ENCODE assay signal across 12 cellular contexts in the genomic region with DNA sequence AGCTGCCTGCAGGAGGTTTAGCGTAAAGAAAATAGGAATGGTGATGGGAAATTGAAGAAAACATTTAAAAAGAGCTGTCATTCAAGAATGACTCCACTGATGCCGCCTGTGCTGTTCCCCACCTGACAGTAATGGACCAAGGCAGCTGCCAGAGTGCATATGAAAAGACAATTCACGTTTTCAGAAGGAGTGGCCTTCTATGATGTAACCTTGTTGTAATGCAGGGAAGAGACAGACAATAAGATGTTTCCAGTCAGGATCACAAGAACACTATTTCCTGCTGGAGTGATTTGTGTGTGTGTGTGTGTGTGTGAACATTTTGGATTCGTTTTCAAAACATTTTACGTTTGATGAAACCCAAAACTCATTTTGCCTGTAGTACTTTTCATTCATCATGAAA.
DNase-seq lines count a peak whose midpoint lies in the region; ATAC-seq, FAIRE-seq and TF ChIP-seq lines count a peak whose summit lies in the region.
"Had no signal": no experiment of that assay in that cellular context is flagged by ENCODE, and none has a peak within 500 bp of the region (broad histone marks: within the 10 kb centered on the region; RNA-seq: fewer than 3 reads in every experiment).

No MANE protein-coding gene starts in this region.

- no peaks in the 10 kb centered on the region for H3K27me3 ChIP-seq in bronchial epithelial cell (ENCODE audit: control insufficient read depth, insufficient read depth, low read length)
- H3K27me3 ChIP-seq: ovary had no signal

- DNase-seq in EL (peak; percentile 37), NCI-H2029 (lab: John Stamatoyannopoulos, UW) (peak; percentile 20), bronchial epithelial cell (ENCODE audit: low read depth) (peak; percentile 81), myocyte (ENCODE audit: low read depth) (peak; percentile 92), GM19239 (ENCODE audit: insufficient read length, low spot score) (no peak), foreskin melanocyte (no peak)
- DNase-seq in activated CD4-positive, alpha-beta T cell treated with anti-CD3 and anti-CD28 coated beads for 1 hour: no peak
- DNase-seq: activated naive CD4-positive, alpha-beta T cell treated with Interleukin-2 at 50 U/mL for 16 hours; ovary; Right ventricle myocardium superior had no signal

- FAIRE-seq in bronchial epithelial cell (lab: Jason Lieb, UNC) (peak; percentile 70), GM19239 (lab: Jason Lieb, UNC) (no peak)
- FAIRE-seq: endometrium had no signal

- H3K36me3 ChIP-seq in bronchial epithelial cell (ENCODE audit: control insufficient read depth, insufficient read depth, low read length): peaks cover 5% of the 10 kb centered on the region
- H3K36me3 ChIP-seq: ovary had no signal

- H3K4me3 ChIP-seq in bronchial epithelial cell (ENCODE audit: low read depth, low read length): no peak overlapping the region
- H3K4me3 ChIP-seq: ovary had no signal

- ATAC-seq in GM21576 (IDR thresholded peaks at IDR 0.05; ENCODE audit: unreplicated experiment): no peak

- TF ChIP-seq CTCF in bronchial epithelial cell (IDR thresholded peaks at IDR 0.05; ENCODE audit: insufficient read depth, low read length, severe bottlenecking): no peak

Comparison
In these comparisons a context has a peak if more than half of its experiments do, and no peak if none do; other contexts are left out.
1. DNase-seq: peak in EL (single experiment), NCI-H2029 (single experiment), bronchial epithelial cell (single experiment) and myocyte (single experiment); none in GM19239 (single experiment), foreskin melanocyte (single experiment) and activated CD4-positive, alpha-beta T cell treated with anti-CD3 and anti-CD28 coated beads for 1 hour (single experiment).